In the genomic region with DNA sequence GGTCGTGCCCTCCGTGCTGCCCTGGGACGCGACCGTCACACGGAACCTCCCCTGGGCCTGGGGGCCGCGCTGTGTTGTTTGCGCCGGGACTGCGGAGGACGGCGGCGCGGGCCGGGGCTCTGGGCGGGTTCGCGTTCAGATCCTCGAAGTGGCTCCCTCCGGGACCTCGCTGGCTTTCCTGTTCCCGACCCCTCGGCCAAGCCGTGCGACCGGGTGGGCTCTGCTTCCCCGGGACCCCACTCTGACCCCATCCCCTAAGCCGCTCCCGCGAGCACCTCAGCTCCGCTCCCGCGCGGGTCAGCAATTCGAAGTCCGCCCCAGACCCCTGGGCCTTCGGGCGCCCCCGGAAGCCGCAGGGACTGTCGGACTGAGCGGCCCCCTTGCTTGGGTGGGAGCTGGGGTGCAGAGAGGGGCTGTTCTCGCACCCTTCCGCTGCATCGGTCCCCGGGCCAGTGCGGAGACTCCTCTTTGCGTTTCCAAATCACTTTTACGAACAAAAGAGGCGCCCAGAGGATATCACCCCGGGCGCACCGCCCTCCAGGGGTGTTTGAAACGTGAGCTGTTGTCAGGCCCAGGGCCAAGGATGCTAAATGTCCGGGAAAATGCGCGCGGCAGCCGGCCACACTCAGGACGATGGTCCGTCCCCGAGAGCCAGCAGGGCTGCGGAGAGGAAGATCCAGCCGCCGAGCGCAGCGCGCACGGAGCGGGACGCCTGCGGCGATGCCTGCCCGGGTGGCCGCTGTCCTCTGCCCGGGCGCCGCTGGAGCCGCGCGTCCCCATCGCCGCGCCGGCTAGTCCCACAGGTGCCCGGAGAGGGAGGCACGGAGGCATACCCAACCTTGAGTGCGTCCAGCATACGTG, we compare ENCODE assay signal across 8 cellular contexts.
DNase-seq lines count a peak whose midpoint lies in the region; ATAC-seq and TF ChIP-seq lines count a peak whose summit lies in the region.

No MANE protein-coding gene starts in this region.

- no peak for TF ChIP-seq EP300 in transverse colon (IDR thresholded peaks at IDR 0.05; ENCODE audit: low read depth)

- H3K36me3 Mint-ChIP-seq in dendritic cell treated with granulocyte-macrophage colony-stimulating factor and Interleukin-4, amounts not matched to agents 40 ng/mL and 50 ng/mL, for 4 days (ENCODE audit: low read depth): no peaks in the 10 kb centered on the region

- H3K27ac ChIP-seq in right lobe of liver (no peak overlapping the region), transverse colon (no peak overlapping the region)

- no peak for TF ChIP-seq POLR2A in right lobe of liver (IDR thresholded peaks at IDR 0.05)
- no peak for TF ChIP-seq POLR2A in transverse colon (IDR thresholded peaks at IDR 0.05)

- H3K9me3 Mint-ChIP-seq in dendritic cell treated with granulocyte-macrophage colony-stimulating factor and Interleukin-4, amounts not matched to agents 40 ng/mL and 50 ng/mL, for 4 days: no peaks in the 10 kb centered on the region

- H3K4me3 Mint-ChIP-seq in dendritic cell treated with granulocyte-macrophage colony-stimulating factor and Interleukin-4, amounts not matched to agents 40 ng/mL and 50 ng/mL, for 4 days: peak overlapping the region; percentile 27

- TF ChIP-seq CTCF in right lobe of liver (IDR thresholded peaks at IDR 0.05) (no peak), transverse colon (IDR thresholded peaks at IDR 0.05) (no peak)

- H3K4me1 Mint-ChIP-seq in dendritic cell treated with granulocyte-macrophage colony-stimulating factor and Interleukin-4, amounts not matched to agents 40 ng/mL and 50 ng/mL, for 4 days (ENCODE audit: low read depth): peaks cover 13% of the 10 kb centered on the region

- peak; percentile 59 to 70 (median 62) for ATAC-seq in right lobe of liver
- no peak for ATAC-seq in GM18520 (IDR thresholded peaks at IDR 0.05; ENCODE audit: unreplicated experiment)
- ATAC-seq in GM18498 (IDR thresholded peaks at IDR 0.05; ENCODE audit: unreplicated experiment): no peak
- no peak for ATAC-seq in HG03565 (IDR thresholded peaks at IDR 0.05; ENCODE audit: unreplicated experiment)

- intact Hi-C loops in dendritic cell treated with granulocyte-macrophage colony-stimulating factor and Interleukin-4, amounts not matched to agents 40 ng/mL and 50 ng/mL, for 4 days (cut with micrococcal nuclease): no loop called here
- intact Hi-C loops in right lobe of liver (cut with DNase I) (no loop called here), transverse colon (cut with DNase I; ENCODE audit: low total_unique reads) (no loop called here)

- no peak overlapping the region for H3K27ac Mint-ChIP-seq in dendritic cell treated with granulocyte-macrophage colony-stimulating factor and Interleukin-4, amounts not matched to agents 40 ng/mL and 50 ng/mL, for 4 days

- H3K36me3 ChIP-seq in right lobe of liver (no peaks in the 10 kb centered on the region), transverse colon (no peaks in the 10 kb centered on the region)

- H3K27me3 Mint-ChIP-seq in dendritic cell treated with granulocyte-macrophage colony-stimulating factor and Interleukin-4, amounts not matched to agents 40 ng/mL and 50 ng/mL, for 4 days: peaks cover 75% of the 10 kb centered on the region

- H3K4me3 ChIP-seq in right lobe of liver (peak overlapping the region; percentile 14 to 20 (median 19)), transverse colon (peak overlapping the region in 3 of 4 donors; percentile 4 to 43 (median 26))

- 4% methylated on average over 20 of the region's 90 CpGs for WGBS in right lobe of liver (ENCODE audit: insufficient coverage, low coverage, low lambda C conversion rate, missing lambda C conversion rate)
- WGBS in transverse colon (ENCODE audit: low coverage in 1 of 2), 2 donors: 8% methylated on average over 89 of the region's 90 CpGs; no CpG with 5 or more reads in 1 of the 2 donors

- H3K27me3 ChIP-seq in right lobe of liver (peaks cover 0 to 24% of the 10 kb centered on the region in 2 donors), transverse colon (peaks cover 50% of the 10 kb centered on the region)

- H3K9me3 ChIP-seq in right lobe of liver (no peaks in the 10 kb centered on the region), transverse colon (no peaks in the 10 kb centered on the region)

- DNase-seq in activated CD8-positive, alpha-beta memory T cell treated with anti-CD3 and anti-CD28 coated beads, Interleukin-2, amount 50 U/mL, for 48 hours: peak; percentile 53
- DNase-seq in activated CD8-positive, alpha-beta memory T cell treated with anti-CD3 and anti-CD28 coated beads for 24 hours: no peak
- DNase-seq in right lobe of liver: peak in 1 of 3 donors; percentile 42
- no peak for DNase-seq in transverse colon

- in situ Hi-C loops in transverse colon (cut with MboI; ENCODE audit: low pct_ligation_motif_present in 1 of 4, low pct_unique_long_range_greater_than_20kb in 1 of 4, low sequenced_read_pairs in 3 of 4): loop anchor here in 1 of 4 donors (25.0 kb wide), 2 partner anchors 159 to 391 kb away; no protein-coding TSS in a partner anchor

- H3K4me1 ChIP-seq in right lobe of liver (peaks cover 0 to 10% (median 0%) of the 10 kb centered on the region in 4 donors), transverse colon (peaks cover 7 to 15% (median 12%) of the 10 kb centered on the region in 4 donors)

Comparison
In these comparisons a context has a peak if more than half of its experiments do, and no peak if none do; other contexts are left out.
1. ATAC-seq: peak in right lobe of liver (4 of 4); none in GM18520 (single experiment), GM18498 (single experiment) and HG03565 (single experiment).